In the genomic region with DNA sequence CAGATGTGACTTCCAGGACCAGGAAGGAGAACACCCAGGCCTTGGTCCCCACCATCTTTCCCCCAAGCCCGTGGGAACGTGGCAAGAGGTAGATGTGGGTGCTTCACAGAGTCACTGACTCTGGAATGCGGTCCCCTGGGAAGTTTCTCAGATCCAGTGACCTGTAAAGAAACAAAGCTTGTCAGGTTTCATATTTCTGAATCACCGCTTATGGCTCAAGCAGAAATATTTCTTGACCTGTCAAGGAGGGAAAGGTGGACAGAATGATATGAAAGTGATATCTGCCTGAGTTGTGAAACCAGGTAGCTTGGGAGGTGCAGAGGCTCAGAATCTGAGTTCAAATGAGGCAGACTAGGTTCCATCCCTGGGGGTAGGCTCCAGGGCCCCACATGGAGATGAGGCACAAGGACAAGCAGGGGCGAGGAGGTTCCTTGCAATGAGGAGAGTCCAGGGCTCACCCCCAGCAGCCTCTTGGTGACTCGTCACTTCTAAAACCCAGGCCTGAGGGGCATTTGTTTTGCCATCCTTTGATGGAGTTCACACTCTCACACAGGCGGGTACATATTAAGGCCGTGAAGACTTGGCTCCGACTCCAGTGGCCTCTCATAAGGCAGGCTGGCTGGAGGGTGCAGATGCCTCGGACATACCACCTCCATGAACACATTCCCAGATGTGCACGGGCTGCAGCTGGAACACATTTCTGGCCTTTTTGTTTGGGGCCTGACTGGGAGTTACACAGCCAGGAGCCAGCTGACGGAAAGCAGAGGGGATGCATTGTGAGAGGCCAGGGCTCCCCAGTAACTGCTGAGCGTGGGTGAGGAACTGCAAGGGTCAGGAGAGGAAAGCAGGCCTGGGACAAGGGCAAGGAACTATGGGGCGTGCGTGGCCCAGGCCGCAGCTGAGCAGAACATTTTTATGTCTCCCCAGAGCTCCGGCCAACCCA, we compare ENCODE assay signal across 1 cellular context.
TF ChIP-seq lines count a peak whose summit lies in the region.

No MANE protein-coding gene starts in this region.

TF ChIP-seq in Ishikawa, 13 proteins besides CTCF, POLR2A, EP300 and RAD21 (continued from another document):
- TF ChIP-seq, protein P1, sequence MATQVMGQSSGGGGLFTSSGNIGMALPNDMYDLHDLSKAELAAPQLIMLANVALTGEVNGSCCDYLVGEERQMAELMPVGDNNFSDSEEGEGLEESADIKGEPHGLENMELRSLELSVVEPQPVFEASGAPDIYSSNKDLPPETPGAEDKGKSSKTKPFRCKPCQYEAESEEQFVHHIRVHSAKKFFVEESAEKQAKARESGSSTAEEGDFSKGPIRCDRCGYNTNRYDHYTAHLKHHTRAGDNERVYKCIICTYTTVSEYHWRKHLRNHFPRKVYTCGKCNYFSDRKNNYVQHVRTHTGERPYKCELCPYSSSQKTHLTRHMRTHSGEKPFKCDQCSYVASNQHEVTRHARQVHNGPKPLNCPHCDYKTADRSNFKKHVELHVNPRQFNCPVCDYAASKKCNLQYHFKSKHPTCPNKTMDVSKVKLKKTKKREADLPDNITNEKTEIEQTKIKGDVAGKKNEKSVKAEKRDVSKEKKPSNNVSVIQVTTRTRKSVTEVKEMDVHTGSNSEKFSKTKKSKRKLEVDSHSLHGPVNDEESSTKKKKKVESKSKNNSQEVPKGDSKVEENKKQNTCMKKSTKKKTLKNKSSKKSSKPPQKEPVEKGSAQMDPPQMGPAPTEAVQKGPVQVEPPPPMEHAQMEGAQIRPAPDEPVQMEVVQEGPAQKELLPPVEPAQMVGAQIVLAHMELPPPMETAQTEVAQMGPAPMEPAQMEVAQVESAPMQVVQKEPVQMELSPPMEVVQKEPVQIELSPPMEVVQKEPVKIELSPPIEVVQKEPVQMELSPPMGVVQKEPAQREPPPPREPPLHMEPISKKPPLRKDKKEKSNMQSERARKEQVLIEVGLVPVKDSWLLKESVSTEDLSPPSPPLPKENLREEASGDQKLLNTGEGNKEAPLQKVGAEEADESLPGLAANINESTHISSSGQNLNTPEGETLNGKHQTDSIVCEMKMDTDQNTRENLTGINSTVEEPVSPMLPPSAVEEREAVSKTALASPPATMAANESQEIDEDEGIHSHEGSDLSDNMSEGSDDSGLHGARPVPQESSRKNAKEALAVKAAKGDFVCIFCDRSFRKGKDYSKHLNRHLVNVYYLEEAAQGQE (IDR thresholded peaks at IDR 0.05; ENCODE audit: low read depth): no peak
- peak; percentile 85 for TF ChIP-seq TCF12 (IDR thresholded peaks at IDR 0.05; ENCODE audit: low read depth)
- no peak for TF ChIP-seq YY1 (IDR thresholded peaks at IDR 0.05; ENCODE audit: low read depth)
- TF ChIP-seq CEBPB (IDR thresholded peaks at IDR 0.05): peak; percentile 85
- TF ChIP-seq NFIC (IDR thresholded peaks at IDR 0.05): peak; percentile 66
- no peak for TF ChIP-seq EGR1 (IDR thresholded peaks at IDR 0.05)
- TF ChIP-seq, protein P2, sequence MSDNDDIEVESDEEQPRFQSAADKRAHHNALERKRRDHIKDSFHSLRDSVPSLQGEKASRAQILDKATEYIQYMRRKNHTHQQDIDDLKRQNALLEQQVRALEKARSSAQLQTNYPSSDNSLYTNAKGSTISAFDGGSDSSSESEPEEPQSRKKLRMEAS (IDR thresholded peaks at IDR 0.05): peak; percentile 46
- TF ChIP-seq TEAD4 (IDR thresholded peaks at IDR 0.05): peak; percentile 92
- TF ChIP-seq, protein P3, sequence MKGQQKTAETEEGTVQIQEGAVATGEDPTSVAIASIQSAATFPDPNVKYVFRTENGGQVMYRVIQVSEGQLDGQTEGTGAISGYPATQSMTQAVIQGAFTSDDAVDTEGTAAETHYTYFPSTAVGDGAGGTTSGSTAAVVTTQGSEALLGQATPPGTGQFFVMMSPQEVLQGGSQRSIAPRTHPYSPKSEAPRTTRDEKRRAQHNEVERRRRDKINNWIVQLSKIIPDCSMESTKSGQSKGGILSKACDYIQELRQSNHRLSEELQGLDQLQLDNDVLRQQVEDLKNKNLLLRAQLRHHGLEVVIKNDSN (IDR thresholded peaks at IDR 0.05): no peak
- TF ChIP-seq FOXM1 (IDR thresholded peaks at IDR 0.05; ENCODE audit: borderline replicate concordance, low read depth): peak; percentile 75; the same call in 1 of the 2 replicates
- no peak for TF ChIP-seq CREB1 (IDR thresholded peaks at IDR 0.05; ENCODE audit: low read depth)
